In the genomic region with DNA sequence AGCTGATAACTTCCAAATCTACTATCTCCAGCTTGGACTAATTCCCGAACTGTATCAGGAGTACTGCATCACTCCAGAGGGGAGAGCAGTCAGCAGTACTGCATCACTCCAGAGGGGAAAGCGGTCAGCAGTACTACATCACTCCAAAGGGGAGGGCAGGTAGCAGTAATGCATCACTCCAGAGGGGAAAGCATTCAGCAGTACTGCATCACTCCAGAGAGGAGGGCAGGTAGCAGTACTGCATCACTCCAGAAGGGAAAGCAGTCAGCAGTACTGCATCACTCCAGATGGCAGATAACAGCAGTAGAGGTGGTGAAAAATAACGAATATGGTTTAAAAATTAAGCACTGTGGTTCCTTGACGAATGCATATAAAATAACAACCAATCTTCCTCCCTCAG, we compare ENCODE assay signal across 1 cellular context.
TF ChIP-seq lines count a peak whose summit lies in the region.

No MANE protein-coding gene starts in this region.

TF ChIP-seq in WTC11, 78 proteins besides CTCF, POLR2A, EP300 and RAD21:
- no peak for TF ChIP-seq ZNF263 (CRISPR knock-in tag; IDR thresholded peaks at IDR 0.05; ENCODE audit: low read depth)
- TF ChIP-seq, protein P1, sequence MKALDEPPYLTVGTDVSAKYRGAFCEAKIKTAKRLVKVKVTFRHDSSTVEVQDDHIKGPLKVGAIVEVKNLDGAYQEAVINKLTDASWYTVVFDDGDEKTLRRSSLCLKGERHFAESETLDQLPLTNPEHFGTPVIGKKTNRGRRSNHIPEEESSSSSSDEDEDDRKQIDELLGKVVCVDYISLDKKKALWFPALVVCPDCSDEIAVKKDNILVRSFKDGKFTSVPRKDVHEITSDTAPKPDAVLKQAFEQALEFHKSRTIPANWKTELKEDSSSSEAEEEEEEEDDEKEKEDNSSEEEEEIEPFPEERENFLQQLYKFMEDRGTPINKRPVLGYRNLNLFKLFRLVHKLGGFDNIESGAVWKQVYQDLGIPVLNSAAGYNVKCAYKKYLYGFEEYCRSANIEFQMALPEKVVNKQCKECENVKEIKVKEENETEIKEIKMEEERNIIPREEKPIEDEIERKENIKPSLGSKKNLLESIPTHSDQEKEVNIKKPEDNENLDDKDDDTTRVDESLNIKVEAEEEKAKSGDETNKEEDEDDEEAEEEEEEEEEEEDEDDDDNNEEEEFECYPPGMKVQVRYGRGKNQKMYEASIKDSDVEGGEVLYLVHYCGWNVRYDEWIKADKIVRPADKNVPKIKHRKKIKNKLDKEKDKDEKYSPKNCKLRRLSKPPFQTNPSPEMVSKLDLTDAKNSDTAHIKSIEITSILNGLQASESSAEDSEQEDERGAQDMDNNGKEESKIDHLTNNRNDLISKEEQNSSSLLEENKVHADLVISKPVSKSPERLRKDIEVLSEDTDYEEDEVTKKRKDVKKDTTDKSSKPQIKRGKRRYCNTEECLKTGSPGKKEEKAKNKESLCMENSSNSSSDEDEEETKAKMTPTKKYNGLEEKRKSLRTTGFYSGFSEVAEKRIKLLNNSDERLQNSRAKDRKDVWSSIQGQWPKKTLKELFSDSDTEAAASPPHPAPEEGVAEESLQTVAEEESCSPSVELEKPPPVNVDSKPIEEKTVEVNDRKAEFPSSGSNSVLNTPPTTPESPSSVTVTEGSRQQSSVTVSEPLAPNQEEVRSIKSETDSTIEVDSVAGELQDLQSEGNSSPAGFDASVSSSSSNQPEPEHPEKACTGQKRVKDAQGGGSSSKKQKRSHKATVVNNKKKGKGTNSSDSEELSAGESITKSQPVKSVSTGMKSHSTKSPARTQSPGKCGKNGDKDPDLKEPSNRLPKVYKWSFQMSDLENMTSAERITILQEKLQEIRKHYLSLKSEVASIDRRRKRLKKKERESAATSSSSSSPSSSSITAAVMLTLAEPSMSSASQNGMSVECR (CRISPR knock-in tag; IDR thresholded peaks at IDR 0.05; ENCODE audit: borderline replicate concordance), result no peak
- TF ChIP-seq EMX1 (CRISPR knock-in tag; IDR thresholded peaks at IDR 0.05), result no peak
- TF ChIP-seq, protein P2, sequence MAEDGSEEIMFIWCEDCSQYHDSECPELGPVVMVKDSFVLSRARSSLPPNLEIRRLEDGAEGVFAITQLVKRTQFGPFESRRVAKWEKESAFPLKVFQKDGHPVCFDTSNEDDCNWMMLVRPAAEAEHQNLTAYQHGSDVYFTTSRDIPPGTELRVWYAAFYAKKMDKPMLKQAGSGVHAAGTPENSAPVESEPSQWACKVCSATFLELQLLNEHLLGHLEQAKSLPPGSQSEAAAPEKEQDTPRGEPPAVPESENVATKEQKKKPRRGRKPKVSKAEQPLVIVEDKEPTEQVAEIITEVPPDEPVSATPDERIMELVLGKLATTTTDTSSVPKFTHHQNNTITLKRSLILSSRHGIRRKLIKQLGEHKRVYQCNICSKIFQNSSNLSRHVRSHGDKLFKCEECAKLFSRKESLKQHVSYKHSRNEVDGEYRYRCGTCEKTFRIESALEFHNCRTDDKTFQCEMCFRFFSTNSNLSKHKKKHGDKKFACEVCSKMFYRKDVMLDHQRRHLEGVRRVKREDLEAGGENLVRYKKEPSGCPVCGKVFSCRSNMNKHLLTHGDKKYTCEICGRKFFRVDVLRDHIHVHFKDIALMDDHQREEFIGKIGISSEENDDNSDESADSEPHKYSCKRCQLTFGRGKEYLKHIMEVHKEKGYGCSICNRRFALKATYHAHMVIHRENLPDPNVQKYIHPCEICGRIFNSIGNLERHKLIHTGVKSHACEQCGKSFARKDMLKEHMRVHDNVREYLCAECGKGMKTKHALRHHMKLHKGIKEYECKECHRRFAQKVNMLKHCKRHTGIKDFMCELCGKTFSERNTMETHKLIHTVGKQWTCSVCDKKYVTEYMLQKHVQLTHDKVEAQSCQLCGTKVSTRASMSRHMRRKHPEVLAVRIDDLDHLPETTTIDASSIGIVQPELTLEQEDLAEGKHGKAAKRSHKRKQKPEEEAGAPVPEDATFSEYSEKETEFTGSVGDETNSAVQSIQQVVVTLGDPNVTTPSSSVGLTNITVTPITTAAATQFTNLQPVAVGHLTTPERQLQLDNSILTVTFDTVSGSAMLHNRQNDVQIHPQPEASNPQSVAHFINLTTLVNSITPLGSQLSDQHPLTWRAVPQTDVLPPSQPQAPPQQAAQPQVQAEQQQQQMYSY (CRISPR knock-in tag; IDR thresholded peaks at IDR 0.05), result no peak
- no peak for TF ChIP-seq ZNF232 (CRISPR knock-in tag; IDR thresholded peaks at IDR 0.05)
- no peak for TF ChIP-seq CBFB (CRISPR knock-in tag; IDR thresholded peaks at IDR 0.05; ENCODE audit: low read depth)
- no peak for TF ChIP-seq CREM (CRISPR knock-in tag; IDR thresholded peaks at IDR 0.05)
